ENCODE assay signal across 1 cellular context in genomic region chr7:135664046-135664589, GRCh38.
TF ChIP-seq lines count a peak whose summit lies in the region.

No MANE protein-coding gene starts in this region.

TF ChIP-seq in K562, 482 proteins besides CTCF, POLR2A, EP300 and RAD21 (continued from another document):
- TF ChIP-seq STAG1 (CRISPR knock-in tag; IDR thresholded peaks at IDR 0.05; ENCODE audit: borderline replicate concordance) = no peak
- 0 out of 2 replicates have a peak, but pooled peaks have one; percentile 26 for TF ChIP-seq ZNF224 (CRISPR knock-in tag; IDR thresholded peaks at IDR 0.05)
- TF ChIP-seq ARID3A (IDR thresholded peaks at IDR 0.05; ENCODE audit: borderline replicate concordance, low read depth, low read length) = peak; percentile 99
- TF ChIP-seq U2AF1 (optimal IDR thresholded peaks at IDR 0.05; ENCODE audit: low read depth, low read length) = no peak
- no peak for TF ChIP-seq ZNF184 (CRISPR knock-in tag; IDR thresholded peaks at IDR 0.05)
- TF ChIP-seq C11orf30 (IDR thresholded peaks at IDR 0.05; ENCODE audit: low read depth) = peak; percentile 84
- 0 out of 4 replicates have a peak, but pooled peaks of 1 of the 2 experiments have one; percentile 11 for TF ChIP-seq ZNF639 (CRISPR knock-in tag; conservative IDR thresholded peaks at IDR 0.05 in 1 of 2, IDR thresholded peaks at IDR 0.05 in 1 of 2)
- TF ChIP-seq ZNF324 (CRISPR knock-in tag; IDR thresholded peaks at IDR 0.05) = no peak
- TF ChIP-seq SP1 (CRISPR knock-in tag; IDR thresholded peaks at IDR 0.05) = peak; percentile 51; the same call in 1 of the 2 replicates
- no peak for TF ChIP-seq SMAD2 (IDR thresholded peaks at IDR 0.05; ENCODE audit: low read depth, low read length)
- TF ChIP-seq THAP7 (CRISPR knock-in tag; IDR thresholded peaks at IDR 0.05) = no peak
- TF ChIP-seq NFE2 (IDR thresholded peaks at IDR 0.05; ENCODE audit: low read depth) = peak; percentile 87
- no peak; the same call in 1 of the 2 replicates for TF ChIP-seq PHF8 (IDR thresholded peaks at IDR 0.05; ENCODE audit: borderline replicate concordance, low read length)
- no peak for TF ChIP-seq ZZZ3 (IDR thresholded peaks at IDR 0.05)
- peak in 1 of 2 experiments; percentile 86; a peak in 2 of 4 replicates for TF ChIP-seq ZMIZ1 (IDR thresholded peaks at IDR 0.05; ENCODE audit: low read depth in 2 of 2, low read length in 2 of 2)
- no peak for TF ChIP-seq ZNF655 (CRISPR knock-in tag; IDR thresholded peaks at IDR 0.05)
- TF ChIP-seq CC2D1A (IDR thresholded peaks at IDR 0.05) = peak; percentile 84; the same call in 1 of the 2 replicates
- TF ChIP-seq FOXK2 (conservative IDR thresholded peaks at IDR 0.05 in 1 of 2, IDR thresholded peaks at IDR 0.05 in 1 of 2; ENCODE audit: low read depth in 2 of 2) = peak; percentile 83 to 86
- TF ChIP-seq HIVEP1 (CRISPR knock-in tag; IDR thresholded peaks at IDR 0.05) = no peak
- TF ChIP-seq ZBTB11 (CRISPR knock-in tag; IDR thresholded peaks at IDR 0.05) = peak in 1 of 3 experiments; percentile 47; a peak in 1 of 6 replicates
- no peak; the same call in 1 of the 2 replicates for TF ChIP-seq SUPT5H (IDR thresholded peaks at IDR 0.05)
- peak; percentile 60; the same call in 1 of the 2 replicates for TF ChIP-seq RNF2 (IDR thresholded peaks at IDR 0.05)
- TF ChIP-seq ZFX (CRISPR knock-in tag; IDR thresholded peaks at IDR 0.05) = peak; percentile 68
- TF ChIP-seq ZBTB7A (IDR thresholded peaks at IDR 0.05; ENCODE audit: borderline replicate concordance, control insufficient read depth, low read depth, low read length) = no peak
- peak; percentile 93 for TF ChIP-seq ZNF232 (CRISPR knock-in tag; IDR thresholded peaks at IDR 0.05)
- peak; percentile 67 for TF ChIP-seq NBN (IDR thresholded peaks at IDR 0.05; ENCODE audit: low read depth)
- TF ChIP-seq POLR2H (tag; IDR thresholded peaks at IDR 0.05; ENCODE audit: low read depth) = peak; percentile 59
- no peak for TF ChIP-seq ZNF140 (CRISPR knock-in tag; IDR thresholded peaks at IDR 0.05)
- no peak for TF ChIP-seq KAT7 (CRISPR knock-in tag; IDR thresholded peaks at IDR 0.05; ENCODE audit: borderline replicate concordance)
- no peak for TF ChIP-seq HSF4 (CRISPR knock-in tag; IDR thresholded peaks at IDR 0.05; ENCODE audit: borderline replicate concordance)
- TF ChIP-seq ZNF395 (CRISPR knock-in tag; IDR thresholded peaks at IDR 0.05) = peak; percentile 79; the same call in 1 of the 2 replicates
- no peak for TF ChIP-seq ATF1 (CRISPR knock-in tag; IDR thresholded peaks at IDR 0.05)
- peak; percentile 38; the same call in 1 of the 2 replicates for TF ChIP-seq ATF1 (tag; IDR thresholded peaks at IDR 0.05)
- TF ChIP-seq ZNF133 (CRISPR knock-in tag; IDR thresholded peaks at IDR 0.05) = no peak
- no peak for TF ChIP-seq TCF15 (CRISPR knock-in tag; IDR thresholded peaks at IDR 0.05)
